Comparison of ENCODE assay signal across 2 cellular contexts in the genomic region with DNA sequence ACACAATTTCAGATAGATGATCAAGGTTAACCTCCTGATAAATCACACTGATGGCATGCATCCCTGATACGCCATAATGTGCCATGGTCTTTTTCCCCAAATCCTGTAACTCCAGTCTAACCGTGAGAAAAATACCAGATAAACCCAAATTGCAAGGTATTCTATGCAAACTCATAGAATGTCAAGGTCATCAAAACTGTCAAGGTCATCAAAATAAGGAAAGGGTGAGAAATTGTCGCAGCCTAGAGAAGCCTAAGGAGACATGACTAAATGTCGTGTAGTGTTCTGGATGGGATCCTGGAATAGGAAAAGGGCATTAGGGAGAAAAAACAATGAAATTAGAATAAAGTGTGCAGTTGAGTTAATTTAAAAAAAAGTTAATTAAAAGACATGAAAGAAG.
TF ChIP-seq lines count a peak whose summit lies in the region.

No MANE protein-coding gene starts in this region.

TF ChIP-seq in HepG2, 621 proteins besides CTCF, POLR2A, EP300 and RAD21:
- TF ChIP-seq MAFF (IDR thresholded peaks at IDR 0.05; ENCODE audit: low read depth, low read length) (peak; percentile 82), MAFK (conservative IDR thresholded peaks at IDR 0.05 in 1 of 2, IDR thresholded peaks at IDR 0.05 in 1 of 2; ENCODE audit: low read length in 2 of 2) (peak; percentile 81 to 86)
- TF ChIP-seq, protein P1, sequence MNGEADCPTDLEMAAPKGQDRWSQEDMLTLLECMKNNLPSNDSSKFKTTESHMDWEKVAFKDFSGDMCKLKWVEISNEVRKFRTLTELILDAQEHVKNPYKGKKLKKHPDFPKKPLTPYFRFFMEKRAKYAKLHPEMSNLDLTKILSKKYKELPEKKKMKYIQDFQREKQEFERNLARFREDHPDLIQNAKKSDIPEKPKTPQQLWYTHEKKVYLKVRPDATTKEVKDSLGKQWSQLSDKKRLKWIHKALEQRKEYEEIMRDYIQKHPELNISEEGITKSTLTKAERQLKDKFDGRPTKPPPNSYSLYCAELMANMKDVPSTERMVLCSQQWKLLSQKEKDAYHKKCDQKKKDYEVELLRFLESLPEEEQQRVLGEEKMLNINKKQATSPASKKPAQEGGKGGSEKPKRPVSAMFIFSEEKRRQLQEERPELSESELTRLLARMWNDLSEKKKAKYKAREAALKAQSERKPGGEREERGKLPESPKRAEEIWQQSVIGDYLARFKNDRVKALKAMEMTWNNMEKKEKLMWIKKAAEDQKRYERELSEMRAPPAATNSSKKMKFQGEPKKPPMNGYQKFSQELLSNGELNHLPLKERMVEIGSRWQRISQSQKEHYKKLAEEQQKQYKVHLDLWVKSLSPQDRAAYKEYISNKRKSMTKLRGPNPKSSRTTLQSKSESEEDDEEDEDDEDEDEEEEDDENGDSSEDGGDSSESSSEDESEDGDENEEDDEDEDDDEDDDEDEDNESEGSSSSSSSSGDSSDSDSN (CRISPR knock-in tag; IDR thresholded peaks at IDR 0.05), result no peak
- TF ChIP-seq, protein P2, sequence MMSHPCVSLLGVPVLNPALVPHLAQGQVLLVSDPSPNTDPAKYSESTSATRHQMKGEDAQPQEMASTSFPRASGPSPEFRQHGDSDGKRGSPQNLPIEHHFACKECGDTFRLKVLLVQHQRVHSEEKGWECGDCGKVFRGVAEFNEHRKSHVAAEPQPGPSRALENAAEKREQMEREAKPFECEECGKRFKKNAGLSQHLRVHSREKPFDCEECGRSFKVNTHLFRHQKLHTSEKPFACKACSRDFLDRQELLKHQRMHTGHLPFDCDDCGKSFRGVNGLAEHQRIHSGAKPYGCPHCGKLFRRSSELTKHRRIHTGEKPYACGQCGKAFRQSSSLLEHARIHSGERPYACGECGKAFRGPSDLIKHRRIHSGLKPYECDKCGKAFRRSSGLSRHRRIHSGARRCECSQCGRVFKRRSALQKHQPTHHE (CRISPR knock-in tag; IDR thresholded peaks at IDR 0.05; ENCODE audit: borderline replicate concordance), result no peak

TF ChIP-seq in K562, 482 proteins besides CTCF, POLR2A, EP300 and RAD21:
- TF ChIP-seq HDGF (IDR thresholded peaks at IDR 0.05), result no peak
- TF ChIP-seq, protein P3, sequence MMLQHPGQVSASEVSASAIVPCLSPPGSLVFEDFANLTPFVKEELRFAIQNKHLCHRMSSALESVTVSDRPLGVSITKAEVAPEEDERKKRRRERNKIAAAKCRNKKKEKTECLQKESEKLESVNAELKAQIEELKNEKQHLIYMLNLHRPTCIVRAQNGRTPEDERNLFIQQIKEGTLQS (IDR thresholded peaks at IDR 0.05), result no peak
- TF ChIP-seq, protein P3 (CRISPR knock-in tag; conservative IDR thresholded peaks at IDR 0.05), result no peak
- TF ChIP-seq SMARCA4 (IDR thresholded peaks at IDR 0.05), result no peak
- no peak for TF ChIP-seq KAT2B (IDR thresholded peaks at IDR 0.05; ENCODE audit: low read depth, low read length)
- peak; percentile 40 for TF ChIP-seq MAFG (tag; conservative IDR thresholded peaks at IDR 0.05)
- TF ChIP-seq, protein P4, sequence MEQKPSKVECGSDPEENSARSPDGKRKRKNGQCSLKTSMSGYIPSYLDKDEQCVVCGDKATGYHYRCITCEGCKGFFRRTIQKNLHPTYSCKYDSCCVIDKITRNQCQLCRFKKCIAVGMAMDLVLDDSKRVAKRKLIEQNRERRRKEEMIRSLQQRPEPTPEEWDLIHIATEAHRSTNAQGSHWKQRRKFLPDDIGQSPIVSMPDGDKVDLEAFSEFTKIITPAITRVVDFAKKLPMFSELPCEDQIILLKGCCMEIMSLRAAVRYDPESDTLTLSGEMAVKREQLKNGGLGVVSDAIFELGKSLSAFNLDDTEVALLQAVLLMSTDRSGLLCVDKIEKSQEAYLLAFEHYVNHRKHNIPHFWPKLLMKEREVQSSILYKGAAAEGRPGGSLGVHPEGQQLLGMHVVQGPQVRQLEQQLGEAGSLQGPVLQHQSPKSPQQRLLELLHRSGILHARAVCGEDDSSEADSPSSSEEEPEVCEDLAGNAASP (IDR thresholded peaks at IDR 0.05), result no peak
- TF ChIP-seq SIN3B (IDR thresholded peaks at IDR 0.05; ENCODE audit: low read depth), result no peak
- TF ChIP-seq, protein P5, sequence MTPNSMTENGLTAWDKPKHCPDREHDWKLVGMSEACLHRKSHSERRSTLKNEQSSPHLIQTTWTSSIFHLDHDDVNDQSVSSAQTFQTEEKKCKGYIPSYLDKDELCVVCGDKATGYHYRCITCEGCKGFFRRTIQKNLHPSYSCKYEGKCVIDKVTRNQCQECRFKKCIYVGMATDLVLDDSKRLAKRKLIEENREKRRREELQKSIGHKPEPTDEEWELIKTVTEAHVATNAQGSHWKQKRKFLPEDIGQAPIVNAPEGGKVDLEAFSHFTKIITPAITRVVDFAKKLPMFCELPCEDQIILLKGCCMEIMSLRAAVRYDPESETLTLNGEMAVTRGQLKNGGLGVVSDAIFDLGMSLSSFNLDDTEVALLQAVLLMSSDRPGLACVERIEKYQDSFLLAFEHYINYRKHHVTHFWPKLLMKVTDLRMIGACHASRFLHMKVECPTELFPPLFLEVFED (CRISPR knock-in tag; conservative IDR thresholded peaks at IDR 0.05), result no peak
- TF ChIP-seq MAFF (IDR thresholded peaks at IDR 0.05; ENCODE audit: low read length), result peak; percentile 38
- TF ChIP-seq, protein P6, sequence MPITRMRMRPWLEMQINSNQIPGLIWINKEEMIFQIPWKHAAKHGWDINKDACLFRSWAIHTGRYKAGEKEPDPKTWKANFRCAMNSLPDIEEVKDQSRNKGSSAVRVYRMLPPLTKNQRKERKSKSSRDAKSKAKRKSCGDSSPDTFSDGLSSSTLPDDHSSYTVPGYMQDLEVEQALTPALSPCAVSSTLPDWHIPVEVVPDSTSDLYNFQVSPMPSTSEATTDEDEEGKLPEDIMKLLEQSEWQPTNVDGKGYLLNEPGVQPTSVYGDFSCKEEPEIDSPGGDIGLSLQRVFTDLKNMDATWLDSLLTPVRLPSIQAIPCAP (CRISPR knock-in tag; IDR thresholded peaks at IDR 0.05; ENCODE audit: borderline replicate concordance), result no peak
- TF ChIP-seq, protein P7, sequence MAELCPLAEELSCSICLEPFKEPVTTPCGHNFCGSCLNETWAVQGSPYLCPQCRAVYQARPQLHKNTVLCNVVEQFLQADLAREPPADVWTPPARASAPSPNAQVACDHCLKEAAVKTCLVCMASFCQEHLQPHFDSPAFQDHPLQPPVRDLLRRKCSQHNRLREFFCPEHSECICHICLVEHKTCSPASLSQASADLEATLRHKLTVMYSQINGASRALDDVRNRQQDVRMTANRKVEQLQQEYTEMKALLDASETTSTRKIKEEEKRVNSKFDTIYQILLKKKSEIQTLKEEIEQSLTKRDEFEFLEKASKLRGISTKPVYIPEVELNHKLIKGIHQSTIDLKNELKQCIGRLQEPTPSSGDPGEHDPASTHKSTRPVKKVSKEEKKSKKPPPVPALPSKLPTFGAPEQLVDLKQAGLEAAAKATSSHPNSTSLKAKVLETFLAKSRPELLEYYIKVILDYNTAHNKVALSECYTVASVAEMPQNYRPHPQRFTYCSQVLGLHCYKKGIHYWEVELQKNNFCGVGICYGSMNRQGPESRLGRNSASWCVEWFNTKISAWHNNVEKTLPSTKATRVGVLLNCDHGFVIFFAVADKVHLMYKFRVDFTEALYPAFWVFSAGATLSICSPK (IDR thresholded peaks at IDR 0.05; ENCODE audit: borderline replicate concordance), result no peak
- TF ChIP-seq DIDO1 (tag; IDR thresholded peaks at IDR 0.05; ENCODE audit: low read depth), result no peak
- TF ChIP-seq C11orf30 (IDR thresholded peaks at IDR 0.05; ENCODE audit: low read depth), result peak; percentile 27; the same call in 1 of the 2 replicates
- TF ChIP-seq RBM15 (IDR thresholded peaks at IDR 0.05; ENCODE audit: insufficient read depth, low read length), result no peak
- TF ChIP-seq MBD2 (IDR thresholded peaks at IDR 0.05; ENCODE audit: borderline replicate concordance, low read depth), result no peak
- TF ChIP-seq ZNF316 (IDR thresholded peaks at IDR 0.05), result peak; percentile 77
- no peak for TF ChIP-seq HNRNPL (IDR thresholded peaks at IDR 0.05; ENCODE audit: low read depth, low read length)
- TF ChIP-seq, protein P8, sequence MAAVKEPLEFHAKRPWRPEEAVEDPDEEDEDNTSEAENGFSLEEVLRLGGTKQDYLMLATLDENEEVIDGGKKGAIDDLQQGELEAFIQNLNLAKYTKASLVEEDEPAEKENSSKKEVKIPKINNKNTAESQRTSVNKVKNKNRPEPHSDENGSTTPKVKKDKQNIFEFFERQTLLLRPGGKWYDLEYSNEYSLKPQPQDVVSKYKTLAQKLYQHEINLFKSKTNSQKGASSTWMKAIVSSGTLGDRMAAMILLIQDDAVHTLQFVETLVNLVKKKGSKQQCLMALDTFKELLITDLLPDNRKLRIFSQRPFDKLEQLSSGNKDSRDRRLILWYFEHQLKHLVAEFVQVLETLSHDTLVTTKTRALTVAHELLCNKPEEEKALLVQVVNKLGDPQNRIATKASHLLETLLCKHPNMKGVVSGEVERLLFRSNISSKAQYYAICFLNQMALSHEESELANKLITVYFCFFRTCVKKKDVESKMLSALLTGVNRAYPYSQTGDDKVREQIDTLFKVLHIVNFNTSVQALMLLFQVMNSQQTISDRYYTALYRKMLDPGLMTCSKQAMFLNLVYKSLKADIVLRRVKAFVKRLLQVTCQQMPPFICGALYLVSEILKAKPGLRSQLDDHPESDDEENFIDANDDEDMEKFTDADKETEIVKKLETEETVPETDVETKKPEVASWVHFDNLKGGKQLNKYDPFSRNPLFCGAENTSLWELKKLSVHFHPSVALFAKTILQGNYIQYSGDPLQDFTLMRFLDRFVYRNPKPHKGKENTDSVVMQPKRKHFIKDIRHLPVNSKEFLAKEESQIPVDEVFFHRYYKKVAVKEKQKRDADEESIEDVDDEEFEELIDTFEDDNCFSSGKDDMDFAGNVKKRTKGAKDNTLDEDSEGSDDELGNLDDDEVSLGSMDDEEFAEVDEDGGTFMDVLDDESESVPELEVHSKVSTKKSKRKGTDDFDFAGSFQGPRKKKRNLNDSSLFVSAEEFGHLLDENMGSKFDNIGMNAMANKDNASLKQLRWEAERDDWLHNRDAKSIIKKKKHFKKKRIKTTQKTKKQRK (IDR thresholded peaks at IDR 0.05; ENCODE audit: borderline replicate concordance, low read depth, low read length), result no peak
- TF ChIP-seq ZNF696 (CRISPR knock-in tag; conservative IDR thresholded peaks at IDR 0.05), result no peak
- TF ChIP-seq ZNF354B (CRISPR knock-in tag; IDR thresholded peaks at IDR 0.05), result no peak
- TF ChIP-seq POLR3A (IDR thresholded peaks at IDR 0.05; ENCODE audit: borderline replicate concordance, extremely low read depth, insufficient read depth, insufficient read length), result no peak
